Comparison of ENCODE assay signal across 1 cellular context in genomic region chr13:33312150-33312908, GRCh38.
A peak's percentile ranks its signal among the peaks of the same experiment; 100 is the strongest.
TF ChIP-seq lines count a peak whose summit lies in the region.

No MANE protein-coding gene starts in this region.

TF ChIP-seq in IMR-90, 13 proteins besides CTCF, POLR2A, EP300 and RAD21 (continued from another document):
- TF ChIP-seq BHLHE40 (IDR thresholded peaks at IDR 0.05; ENCODE audit: low read depth, low read length) (no peak), FOS (IDR thresholded peaks at IDR 0.05; ENCODE audit: low read depth, low read length) (no peak), RFX5 (IDR thresholded peaks at IDR 0.05; ENCODE audit: low read depth, low read length) (no peak), CHD1 (IDR thresholded peaks at IDR 0.05; ENCODE audit: low read depth, low read length) (no peak), CEBPB (IDR thresholded peaks at IDR 0.05; ENCODE audit: low read depth, low read length) (peak; percentile 42; the same call in 1 of the 2 replicates)
- TF ChIP-seq, protein P1, sequence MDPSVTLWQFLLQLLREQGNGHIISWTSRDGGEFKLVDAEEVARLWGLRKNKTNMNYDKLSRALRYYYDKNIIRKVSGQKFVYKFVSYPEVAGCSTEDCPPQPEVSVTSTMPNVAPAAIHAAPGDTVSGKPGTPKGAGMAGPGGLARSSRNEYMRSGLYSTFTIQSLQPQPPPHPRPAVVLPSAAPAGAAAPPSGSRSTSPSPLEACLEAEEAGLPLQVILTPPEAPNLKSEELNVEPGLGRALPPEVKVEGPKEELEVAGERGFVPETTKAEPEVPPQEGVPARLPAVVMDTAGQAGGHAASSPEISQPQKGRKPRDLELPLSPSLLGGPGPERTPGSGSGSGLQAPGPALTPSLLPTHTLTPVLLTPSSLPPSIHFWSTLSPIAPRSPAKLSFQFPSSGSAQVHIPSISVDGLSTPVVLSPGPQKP (IDR thresholded peaks at IDR 0.05; ENCODE audit: borderline replicate concordance, low read depth, low read length), result no peak
